28 cellular contexts compared by ENCODE assay signal in the genomic region with DNA sequence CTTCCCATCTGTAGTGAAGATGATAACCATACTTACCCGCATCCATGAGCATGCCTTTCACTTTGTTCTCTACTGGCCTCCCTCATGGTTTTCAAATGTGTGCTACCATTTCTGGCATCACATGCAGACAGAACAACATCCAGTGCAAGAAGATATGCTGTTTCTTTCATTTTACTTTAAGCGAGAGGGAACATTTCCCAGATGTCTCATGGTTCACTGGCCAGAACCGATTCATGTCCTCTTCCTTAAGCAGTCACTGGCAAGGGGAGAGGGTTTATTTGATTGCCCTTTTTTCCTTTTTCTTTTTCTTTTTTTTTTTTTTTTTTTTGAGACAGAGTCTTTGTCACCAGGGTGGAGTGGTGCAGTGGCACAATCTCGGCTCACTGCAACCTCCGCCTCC.
"Had no signal": no experiment of that assay in that cellular context is flagged by ENCODE, and none has a peak within 500 bp of the region (broad histone marks: within the 10 kb centered on the region; RNA-seq: fewer than 3 reads in every experiment).

No MANE protein-coding gene starts in this region.

- H3K4me3 ChIP-seq: ascending aorta, cardiac muscle cell, SJCRH30, SK-N-MC had no signal

- H3K27me3 Mint-ChIP-seq: activated CD8-positive, alpha-beta T cell treated with anti-CD3 and anti-CD28 coated beads for 36 hours; activated naive CD4-positive, alpha-beta T cell treated with anti-CD3 and anti-CD28 coated beads, Interleukin-2, amount 50 U/mL, for 24 hours; activated naive CD8-positive, alpha-beta T cell treated with anti-CD3 and anti-CD28 coated beads, Interleukin-2, amount 10 ng/mL, durations not matched to agents 7 days and 5 days; central memory CD8-positive, alpha-beta T cell had no signal

- H3K27me3 ChIP-seq: ascending aorta, cardiac muscle cell, SJCRH30 had no signal

- H3K4me1 ChIP-seq: ascending aorta, SJCRH30 had no signal

- H3K9me3 ChIP-seq: ascending aorta, SJCRH30 had no signal

- H3K27ac ChIP-seq: ascending aorta, cardiac muscle cell, SJCRH30, SK-N-MC, WERI-Rb-1 had no signal

- H3K36me3 Mint-ChIP-seq: activated naive CD4-positive, alpha-beta T cell treated with anti-CD3 and anti-CD28 coated beads, Interleukin-2, amount 50 U/mL, for 24 hours had no signal

- H3K27ac Mint-ChIP-seq: activated CD4-positive, alpha-beta T cell treated with anti-CD3 and anti-CD28 coated beads, Interleukin-2, amount 10 ng/mL, durations not matched to agents 24 days and 14 days; activated CD8-positive, alpha-beta T cell treated with anti-CD3 and anti-CD28 coated beads for 36 hours; activated naive CD4-positive, alpha-beta T cell treated with anti-CD3 and anti-CD28 coated beads, Interleukin-2, amount 50 U/mL, for 24 hours; activated naive CD8-positive, alpha-beta T cell treated with anti-CD3 and anti-CD28 coated beads, Interleukin-2, amount 10 ng/mL, durations not matched to agents 7 days and 5 days; activated T-cell treated with anti-CD3 and anti-CD28 coated beads, Interleukin-2, amount 50 U/mL, for 72 hours; activated T-helper 17 cell treated with anti-CD3 and anti-CD28 coated beads, Interleukin-2, amount 50 U/mL, for 72 hours had no signal

- ATAC-seq: activated CD8-positive, alpha-beta T cell treated with anti-CD3 and anti-CD28 coated beads for 36 hours; activated T-cell treated with anti-CD3 and anti-CD28 coated beads, Interleukin-2, amount 50 U/mL, for 72 hours; activated T-helper 17 cell treated with anti-CD3 and anti-CD28 coated beads, Interleukin-2, amount 50 U/mL, for 72 hours; Panc1 had no signal

- H3K4me3 Mint-ChIP-seq: activated CD4-positive, alpha-beta T cell treated with anti-CD3 and anti-CD28 coated beads, Interleukin-2, amount 10 ng/mL, durations not matched to agents 24 days and 14 days; activated CD8-positive, alpha-beta T cell treated with anti-CD3 and anti-CD28 coated beads for 36 hours; activated naive CD4-positive, alpha-beta T cell treated with anti-CD3 and anti-CD28 coated beads, Interleukin-2, amount 50 U/mL, for 24 hours; activated naive CD8-positive, alpha-beta T cell treated with anti-CD3 and anti-CD28 coated beads, Interleukin-2, amount 10 ng/mL, durations not matched to agents 7 days and 5 days; activated T-cell treated with anti-CD3 and anti-CD28 coated beads, Interleukin-2, amount 50 U/mL, for 72 hours; activated T-helper 17 cell treated with anti-CD3 and anti-CD28 coated beads, Interleukin-2, amount 50 U/mL, for 72 hours; central memory CD8-positive, alpha-beta T cell had no signal

- DNase-seq: activated CD4-positive, alpha-beta T cell treated with anti-CD3 and anti-CD28 coated beads for 1 hour; activated CD4-positive, alpha-beta T cell treated with anti-CD3 and anti-CD28 coated beads, Interleukin-2, amount 10 ng/mL, durations not matched to agents 24 days and 14 days; activated CD4-positive, alpha-beta T cell treated with anti-CD3 and anti-CD28 coated beads, Interleukin-2, amount 50 U/mL, for 4 hours; activated CD4-positive, CD25-positive, alpha-beta regulatory T cell; activated CD8-positive, alpha-beta T cell treated with anti-CD3 and anti-CD28 coated beads for 36 hours; activated gamma-delta T cell; activated naive CD4-positive, alpha-beta T cell treated with Interleukin-2 at 50 U/mL for 16 hours; activated naive CD8-positive, alpha-beta T cell treated with anti-CD3 and anti-CD28 coated beads, Interleukin-2, amount 10 ng/mL, durations not matched to agents 7 days and 5 days; activated T-cell treated with anti-CD3 and anti-CD28 coated beads, Interleukin-2, amount 50 U/mL, for 1 hour; activated T-cell treated with anti-CD3 and anti-CD28 coated beads, Interleukin-2, amount 50 U/mL, for 72 hours; amygdala; NCI-H1105; NCI-H1436; NCI-H1694 treated with DMSO at 0.1 percent for 48 hours; NCI-H2029; NCI-H345; NCI-H524 treated with DMSO at 0.1 percent for 48 hours; SHP77; SJCRH30; T1000; WERI-Rb-1 had no signal

- H3K4me1 Mint-ChIP-seq: activated T-helper 17 cell treated with anti-CD3 and anti-CD28 coated beads, Interleukin-2, amount 50 U/mL, for 72 hours; central memory CD8-positive, alpha-beta T cell had no signal

- H3K36me3 ChIP-seq: ascending aorta, cardiac muscle cell, SJCRH30, WERI-Rb-1 had no signal

- H3K9me3 Mint-ChIP-seq: activated CD4-positive, alpha-beta T cell treated with anti-CD3 and anti-CD28 coated beads, Interleukin-2, amount 10 ng/mL, durations not matched to agents 24 days and 14 days; activated CD8-positive, alpha-beta T cell treated with anti-CD3 and anti-CD28 coated beads for 36 hours; activated naive CD4-positive, alpha-beta T cell treated with anti-CD3 and anti-CD28 coated beads, Interleukin-2, amount 50 U/mL, for 24 hours; activated T-helper 17 cell treated with anti-CD3 and anti-CD28 coated beads, Interleukin-2, amount 50 U/mL, for 72 hours; central memory CD8-positive, alpha-beta T cell had no signal
